ENCODE assay signal across 20 cellular contexts in genomic region chr5:91357806-91358205, GRCh38.
"Had no signal": no experiment of that assay in that cellular context is flagged by ENCODE, and none has a peak within 500 bp of the region (broad histone marks: within the 10 kb centered on the region; RNA-seq: fewer than 3 reads in every experiment).

No MANE protein-coding gene starts in this region.

- H2AFZ ChIP-seq: neural progenitor cell had no signal

- H3K4me3 ChIP-seq: dorsolateral prefrontal cortex, heart right ventricle, mucosa of descending colon, neural progenitor cell, spleen, tibial artery had no signal

- H3K4me1 ChIP-seq: tibial artery had no signal

- FAIRE-seq: colon had no signal

- H3K27ac ChIP-seq: heart right ventricle, neural progenitor cell, spleen, tibial artery had no signal

- H3K36me3 ChIP-seq: heart right ventricle, neural progenitor cell, spleen, tibial artery had no signal

- H3K4me2 ChIP-seq: neural progenitor cell had no signal

- H3K9me3 ChIP-seq: mucosa of descending colon, tibial artery had no signal

- H3K9ac ChIP-seq: neural progenitor cell had no signal

- H3K27me3 ChIP-seq: dorsolateral prefrontal cortex, heart right ventricle, neural progenitor cell, spleen, tibial artery had no signal

- DNase-seq: activated CD4-positive, alpha-beta T cell treated with anti-CD3 and anti-CD28 coated beads, Interleukin-2, amount 50 U/mL, for 4 hours; activated CD4-positive, CD25-positive, alpha-beta regulatory T cell treated with anti-CD3 and anti-CD28 coated beads, Interleukin-2, amount 50 U/mL, for 72 hours; activated gamma-delta T cell; amniotic stem cell; central memory CD4-positive, alpha-beta T cell; endodermal cell; heart right ventricle; kidney glomerular epithelial cell; left ventricle myocardium superior; mucosa of descending colon; naive B cell; spleen; stimulated activated CD4-positive, alpha-beta T cell treated with anti-CD3 and anti-CD28 coated beads, Interleukin-4, amount 100 ng/mL, for 4 hours; stimulated activated naive B cell treated with anti-CD40 and anti-IgM and Interleukin-4, amounts not matched to agents 10 μg/mL and 1 μg/mL and 100 μg/mL, for 72 hours; tibial artery had no signal

- ATAC-seq: activated naive CD4-positive, alpha-beta T cell treated with anti-CD3 and anti-CD28 coated beads, Interleukin-2, amount 50 U/mL, for 72 hours; left ventricle myocardium superior; sciatic nerve; stimulated activated naive B cell treated with anti-CD40 and anti-IgM and Interleukin-4, amounts not matched to agents 10 μg/mL and 1 μg/mL and 100 μg/mL, for 72 hours had no signal
